31 cellular contexts compared by ENCODE assay signal in genomic region chr2:224640694-224641093, GRCh38.
"Had no signal": no experiment of that assay in that cellular context is flagged by ENCODE, and none has a peak within 500 bp of the region (broad histone marks: within the 10 kb centered on the region; RNA-seq: fewer than 3 reads in every experiment).

No MANE protein-coding gene starts in this region.

- H3K4me2 ChIP-seq: PC-9 had no signal

- H3K9me3 ChIP-seq: MG63 had no signal

- H3K27me3 Mint-ChIP-seq: activated CD4-positive, alpha-beta T cell treated with anti-CD3 and anti-CD28 coated beads for 36 hours; activated CD4-positive, alpha-beta T cell treated with anti-CD3 and anti-CD28 coated beads, Interleukin-2, amount 10 ng/mL, durations not matched to agents 7 days and 5 days; activated naive CD4-positive, alpha-beta T cell treated with anti-CD3 and anti-CD28 coated beads, Interleukin-2, amount 10 ng/mL, durations not matched to agents 7 days and 5 days; activated naive CD8-positive, alpha-beta T cell; activated T-cell treated with anti-CD3 and anti-CD28 coated beads, Interleukin-2, amount 50 U/mL, for 24 hours; brain had no signal

- H3K36me3 Mint-ChIP-seq: activated naive CD4-positive, alpha-beta T cell treated with anti-CD3 and anti-CD28 coated beads, Interleukin-2, amount 10 ng/mL, durations not matched to agents 7 days and 5 days; activated naive CD8-positive, alpha-beta T cell; brain had no signal

- H3K9me3 Mint-ChIP-seq: activated CD4-positive, alpha-beta T cell treated with anti-CD3 and anti-CD28 coated beads, Interleukin-2, amount 10 ng/mL, durations not matched to agents 7 days and 5 days; activated naive CD4-positive, alpha-beta T cell treated with anti-CD3 and anti-CD28 coated beads, Interleukin-2, amount 10 ng/mL, durations not matched to agents 7 days and 5 days; activated naive CD8-positive, alpha-beta T cell treated with anti-CD3 and anti-CD28 coated beads, Interleukin-2, amount 50 U/mL, for 24 hours; activated T-cell treated with anti-CD3 and anti-CD28 coated beads, Interleukin-2, amount 50 U/mL, for 24 hours; activated T-helper 1 cell treated with anti-CD3 and anti-CD28 coated beads, Interleukin-12 subunit alpha, Interleukin-12 subunit beta, Interleukin-2, Interleukin-4 antibody, amounts not matched to agents 30 ng/mL and 10 ng/mL and 1 ng/mL, durations not matched to agents 14 hours and 24 hours and 36 hours had no signal

- H3K27ac Mint-ChIP-seq: activated CD4-positive, alpha-beta T cell treated with anti-CD3 and anti-CD28 coated beads for 36 hours; activated CD4-positive, alpha-beta T cell treated with anti-CD3 and anti-CD28 coated beads, Interleukin-2, amount 10 ng/mL, durations not matched to agents 7 days and 5 days; activated CD8-positive, alpha-beta T cell treated with anti-CD3 and anti-CD28 coated beads, Interleukin-2, amount 10 ng/mL, durations not matched to agents 7 days and 5 days; activated naive CD4-positive, alpha-beta T cell treated with anti-CD3 and anti-CD28 coated beads, Interleukin-2, amount 10 ng/mL, durations not matched to agents 7 days and 5 days; activated naive CD8-positive, alpha-beta T cell; activated naive CD8-positive, alpha-beta T cell treated with anti-CD3 and anti-CD28 coated beads, Interleukin-2, amount 50 U/mL, for 24 hours; activated T-cell treated with anti-CD3 and anti-CD28 coated beads, Interleukin-2, amount 50 U/mL, for 24 hours; activated T-helper 1 cell treated with anti-CD3 and anti-CD28 coated beads, Interleukin-12 subunit alpha, Interleukin-12 subunit beta, Interleukin-2, Interleukin-4 antibody, amounts not matched to agents 30 ng/mL and 10 ng/mL and 1 ng/mL, durations not matched to agents 14 hours and 24 hours and 36 hours had no signal

- H3K4me1 Mint-ChIP-seq: brain had no signal

- H2AFZ ChIP-seq: PC-9 had no signal

- ATAC-seq: activated CD4-positive, alpha-beta T cell treated with anti-CD3 and anti-CD28 coated beads for 36 hours; activated CD4-positive, CD25-positive, alpha-beta regulatory T cell treated with anti-CD3 and anti-CD28 coated beads, Interleukin-2, amount 50 U/mL, for 24 hours; activated CD8-positive, alpha-beta T cell treated with anti-CD3 and anti-CD28 coated beads, Interleukin-2, amount 10 ng/mL, durations not matched to agents 7 days and 5 days; activated naive CD8-positive, alpha-beta T cell treated with anti-CD3 and anti-CD28 coated beads, Interleukin-2, amount 50 U/mL, for 24 hours; Right ventricle myocardium inferior; SK-N-SH treated with all-trans-retinoic acid at 6 μM for 48 hours had no signal

- H3K36me3 ChIP-seq: MG63 had no signal

- H3K27ac ChIP-seq: PC-9, RWPE1 had no signal

- H3K4me3 ChIP-seq: MG63, PC-9 had no signal

- DNase-seq: activated CD4-positive, alpha-beta T cell treated with anti-CD3 and anti-CD28 coated beads for 36 hours; activated CD4-positive, alpha-beta T cell treated with anti-CD3 and anti-CD28 coated beads, Interleukin-2, amount 10 ng/mL, durations not matched to agents 7 days and 5 days; activated CD4-positive, alpha-beta T cell treated with anti-CD3 and anti-CD28 coated beads, Interleukin-2, amount 50 U/mL, for 48 hours; activated CD8-positive, alpha-beta T cell treated with anti-CD3 and anti-CD28 coated beads, Interleukin-2, amount 10 ng/mL, durations not matched to agents 7 days and 5 days; activated effector memory CD4-positive, alpha-beta T cell treated with Interleukin-2 at 50 U/mL for 16 hours; activated naive CD4-positive, alpha-beta T cell treated with anti-CD3 and anti-CD28 coated beads, Interleukin-2, amount 10 ng/mL, durations not matched to agents 7 days and 5 days; activated naive CD8-positive, alpha-beta T cell treated with anti-CD3 and anti-CD28 coated beads, Interleukin-2, amount 50 U/mL, for 24 hours; activated T-cell treated with anti-CD3 and anti-CD28 coated beads, Interleukin-2, amount 50 U/mL, for 24 hours; anterior cingulate cortex; caudate nucleus; Kasumi-1; KG1; MG63; NCI-H1092; NCI-H1436 treated with DMSO at 0.1 percent for 48 hours; NCI-H1694 treated with DMSO at 0.1 percent for 48 hours; NCI-H2029; NCI-H345; NCI-H524 treated with DMSO at 0.1 percent for 48 hours; PC-9; SIG-M5; SW 1271; T-helper 1 cell; T1000 had no signal

- H3K4me3 Mint-ChIP-seq: activated CD4-positive, alpha-beta T cell treated with anti-CD3 and anti-CD28 coated beads for 36 hours; activated CD4-positive, alpha-beta T cell treated with anti-CD3 and anti-CD28 coated beads, Interleukin-2, amount 10 ng/mL, durations not matched to agents 7 days and 5 days; activated CD8-positive, alpha-beta T cell treated with anti-CD3 and anti-CD28 coated beads, Interleukin-2, amount 10 ng/mL, durations not matched to agents 7 days and 5 days; activated naive CD4-positive, alpha-beta T cell treated with anti-CD3 and anti-CD28 coated beads, Interleukin-2, amount 10 ng/mL, durations not matched to agents 7 days and 5 days; activated naive CD8-positive, alpha-beta T cell; activated naive CD8-positive, alpha-beta T cell treated with anti-CD3 and anti-CD28 coated beads, Interleukin-2, amount 50 U/mL, for 24 hours; activated T-cell treated with anti-CD3 and anti-CD28 coated beads, Interleukin-2, amount 50 U/mL, for 24 hours; activated T-helper 1 cell treated with anti-CD3 and anti-CD28 coated beads, Interleukin-12 subunit alpha, Interleukin-12 subunit beta, Interleukin-2, Interleukin-4 antibody, amounts not matched to agents 30 ng/mL and 10 ng/mL and 1 ng/mL, durations not matched to agents 14 hours and 24 hours and 36 hours; brain had no signal

- H3K27me3 ChIP-seq: MG63 had no signal
